33 cellular contexts compared by ENCODE assay signal in the genomic region with DNA sequence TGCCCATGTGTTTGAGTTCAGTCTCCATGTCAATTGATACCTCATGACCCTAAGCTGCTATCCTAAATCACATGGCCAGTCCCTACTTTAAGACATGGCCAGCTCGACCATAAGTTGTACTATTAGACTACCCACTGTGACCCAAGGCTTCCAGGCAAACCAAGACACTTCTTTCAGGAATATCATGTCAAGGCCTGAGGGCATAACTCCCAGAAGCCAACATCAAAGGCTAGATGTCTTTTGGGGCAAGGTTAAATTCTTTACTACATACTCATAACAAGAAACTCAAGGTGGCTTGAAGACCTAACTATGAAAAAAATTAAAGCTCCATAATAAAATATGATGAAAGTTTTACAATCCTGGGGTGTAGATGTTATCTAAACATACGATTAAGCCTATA.
"Had no signal": no experiment of that assay in that cellular context is flagged by ENCODE, and none has a peak within 500 bp of the region (broad histone marks: within the 10 kb centered on the region; RNA-seq: fewer than 3 reads in every experiment).

No MANE protein-coding gene starts in this region.

- H3K4me3 ChIP-seq: ascending aorta, breast epithelium, cardiac muscle cell, colonic mucosa, dorsolateral prefrontal cortex had no signal

- H3K4me3 Mint-ChIP-seq: activated B cell treated with CpG ODN at 0.5 μM for 24 hours; activated CD8-positive, alpha-beta memory T cell treated with anti-CD3 and anti-CD28 coated beads, Interleukin-2, amount 10 ng/mL, durations not matched to agents 7 days and 5 days; activated CD8-positive, alpha-beta T cell treated with anti-CD3 and anti-CD28 coated beads, Interleukin-2, amount 10 ng/mL, durations not matched to agents 7 days and 5 days; activated naive CD4-positive, alpha-beta T cell treated with anti-CD3 and anti-CD28 coated beads, Interleukin-2, amount 10 ng/mL, durations not matched to agents 7 days and 5 days; activated naive CD8-positive, alpha-beta T cell treated with anti-CD3 and anti-CD28 coated beads, Interleukin-2, amount 10 ng/mL, durations not matched to agents 7 days and 5 days; activated T-helper 1 cell treated with anti-CD3 and anti-CD28 coated beads, Interleukin-12 subunit alpha, Interleukin-12 subunit beta, Interleukin-2, Interleukin-4 antibody, amounts not matched to agents 30 ng/mL and 10 ng/mL and 1 ng/mL, durations not matched to agents 14 hours and 24 hours and 36 hours; brain; endodermal cell; T-helper 1 cell treated with Interleukin-12 subunit alpha and Interleukin-12 subunit beta and Interleukin-4 antibody, amounts not matched to agents 30 μg/mL and 1 μg/mL, for 36 hours had no signal

- DNase-seq: activated B cell treated with CpG ODN at 0.5 μM for 24 hours; activated CD4-positive, alpha-beta T cell treated with anti-CD3 and anti-CD28 coated beads for 48 hours; activated CD4-positive, alpha-beta T cell treated with anti-CD3 and anti-CD28 coated beads, Interleukin-2, amount 50 U/mL, for 1 hour; activated CD4-positive, alpha-beta T cell treated with anti-CD3 and anti-CD28 coated beads, Interleukin-2, amount 50 U/mL, for 48 hours; activated CD8-positive, alpha-beta memory T cell treated with anti-CD3 and anti-CD28 coated beads, Interleukin-2, amount 10 ng/mL, durations not matched to agents 7 days and 5 days; activated CD8-positive, alpha-beta memory T cell treated with anti-CD3 and anti-CD28 coated beads, Interleukin-2, amount 50 U/mL, for 4 hours; activated CD8-positive, alpha-beta T cell treated with anti-CD3 and anti-CD28 coated beads, Interleukin-2, amount 10 ng/mL, durations not matched to agents 7 days and 5 days; activated gamma-delta T cell; activated naive CD4-positive, alpha-beta T cell; activated naive CD4-positive, alpha-beta T cell treated with anti-CD3 and anti-CD28 coated beads, Interleukin-2, amount 10 ng/mL, durations not matched to agents 7 days and 5 days; activated naive CD8-positive, alpha-beta T cell treated with anti-CD3 and anti-CD28 coated beads, Interleukin-2, amount 10 ng/mL, durations not matched to agents 7 days and 5 days; activated T-cell treated with anti-CD3 and anti-CD28 coated beads, Interleukin-2, amount 50 U/mL, for 1 hour; activated T-cell treated with anti-CD3 and anti-CD28 coated beads, Interleukin-2, amount 50 U/mL, for 48 hours; central memory CD4-positive, alpha-beta T cell; cerebellar nuclear complex; colonic mucosa; dorsolateral prefrontal cortex; effector memory CD4-positive, alpha-beta T cell; endodermal cell; foreskin fibroblast; head of caudate nucleus; T1000; WERI-Rb-1 had no signal

- H3K27me3 ChIP-seq: ascending aorta, breast epithelium, cardiac muscle cell, colonic mucosa, dorsolateral prefrontal cortex had no signal

- H3K4me1 ChIP-seq: breast epithelium, colonic mucosa had no signal

- H3K4me1 Mint-ChIP-seq: activated B cell treated with CpG ODN at 0.5 μM for 24 hours; activated CD8-positive, alpha-beta memory T cell treated with anti-CD3 and anti-CD28 coated beads, Interleukin-2, amount 10 ng/mL, durations not matched to agents 7 days and 5 days; activated naive CD4-positive, alpha-beta T cell treated with anti-CD3 and anti-CD28 coated beads, Interleukin-2, amount 10 ng/mL, durations not matched to agents 7 days and 5 days; activated naive CD8-positive, alpha-beta T cell treated with anti-CD3 and anti-CD28 coated beads, Interleukin-2, amount 10 ng/mL, durations not matched to agents 7 days and 5 days; endodermal cell had no signal

- H3K9me3 ChIP-seq: ascending aorta, breast epithelium, colonic mucosa had no signal

- H3K27ac ChIP-seq: ascending aorta, breast epithelium, cardiac muscle cell, colonic mucosa, dorsolateral prefrontal cortex, WERI-Rb-1 had no signal

- ATAC-seq: activated CD4-positive, CD25-positive, alpha-beta regulatory T cell treated with anti-CD3 and anti-CD28 coated beads, Interleukin-2, amount 50 U/mL, for 24 hours; activated CD8-positive, alpha-beta memory T cell treated with anti-CD3 and anti-CD28 coated beads, Interleukin-2, amount 10 ng/mL, durations not matched to agents 7 days and 5 days; activated CD8-positive, alpha-beta T cell treated with anti-CD3 and anti-CD28 coated beads, Interleukin-2, amount 10 ng/mL, durations not matched to agents 7 days and 5 days; activated naive CD4-positive, alpha-beta T cell treated with anti-CD3 and anti-CD28 coated beads, Interleukin-2, amount 50 U/mL, for 72 hours; esophagus mucosa had no signal

- H3K9me3 Mint-ChIP-seq: activated naive CD4-positive, alpha-beta T cell treated with anti-CD3 and anti-CD28 coated beads, Interleukin-2, amount 10 ng/mL, durations not matched to agents 7 days and 5 days; activated naive CD8-positive, alpha-beta T cell treated with anti-CD3 and anti-CD28 coated beads, Interleukin-2, amount 10 ng/mL, durations not matched to agents 7 days and 5 days; activated T-helper 1 cell treated with anti-CD3 and anti-CD28 coated beads, Interleukin-12 subunit alpha, Interleukin-12 subunit beta, Interleukin-2, Interleukin-4 antibody, amounts not matched to agents 30 ng/mL and 10 ng/mL and 1 ng/mL, durations not matched to agents 14 hours and 24 hours and 36 hours; activated T-helper 2 cell treated with anti-CD3 and anti-CD28 coated beads, Interferon-gamma antibody, Interleukin-2, Interleukin-4, amounts not matched to agents 10 μg/mL and 5 μg/mL and 100 μg/mL, durations not matched to agents 14 hours and 24 hours and 36 hours; T-helper 1 cell treated with Interleukin-12 subunit alpha and Interleukin-12 subunit beta and Interleukin-4 antibody, amounts not matched to agents 30 μg/mL and 1 μg/mL, for 36 hours had no signal

- H3K36me3 ChIP-seq: ascending aorta, breast epithelium, cardiac muscle cell, colonic mucosa, WERI-Rb-1 had no signal

- H3K36me3 Mint-ChIP-seq: activated CD8-positive, alpha-beta memory T cell treated with anti-CD3 and anti-CD28 coated beads, Interleukin-2, amount 10 ng/mL, durations not matched to agents 7 days and 5 days; activated naive CD4-positive, alpha-beta T cell treated with anti-CD3 and anti-CD28 coated beads, Interleukin-2, amount 10 ng/mL, durations not matched to agents 7 days and 5 days; activated naive CD4-positive, alpha-beta T cell treated with anti-CD3 and anti-CD28 coated beads, Interleukin-2, amount 50 U/mL, for 72 hours; activated naive CD8-positive, alpha-beta T cell treated with anti-CD3 and anti-CD28 coated beads, Interleukin-2, amount 10 ng/mL, durations not matched to agents 7 days and 5 days; brain had no signal

- H3K27ac Mint-ChIP-seq: activated B cell treated with CpG ODN at 0.5 μM for 24 hours; activated CD8-positive, alpha-beta memory T cell treated with anti-CD3 and anti-CD28 coated beads, Interleukin-2, amount 10 ng/mL, durations not matched to agents 7 days and 5 days; activated CD8-positive, alpha-beta T cell treated with anti-CD3 and anti-CD28 coated beads, Interleukin-2, amount 10 ng/mL, durations not matched to agents 7 days and 5 days; activated naive CD4-positive, alpha-beta T cell treated with anti-CD3 and anti-CD28 coated beads, Interleukin-2, amount 10 ng/mL, durations not matched to agents 7 days and 5 days; activated naive CD4-positive, alpha-beta T cell treated with anti-CD3 and anti-CD28 coated beads, Interleukin-2, amount 50 U/mL, for 72 hours; activated naive CD8-positive, alpha-beta T cell treated with anti-CD3 and anti-CD28 coated beads, Interleukin-2, amount 10 ng/mL, durations not matched to agents 7 days and 5 days; activated T-helper 1 cell treated with anti-CD3 and anti-CD28 coated beads, Interleukin-12 subunit alpha, Interleukin-12 subunit beta, Interleukin-2, Interleukin-4 antibody, amounts not matched to agents 30 ng/mL and 10 ng/mL and 1 ng/mL, durations not matched to agents 14 hours and 24 hours and 36 hours; activated T-helper 2 cell treated with anti-CD3 and anti-CD28 coated beads, Interferon-gamma antibody, Interleukin-2, Interleukin-4, amounts not matched to agents 10 μg/mL and 5 μg/mL and 100 μg/mL, durations not matched to agents 14 hours and 24 hours and 36 hours; brain; endodermal cell; T-helper 1 cell treated with Interleukin-12 subunit alpha and Interleukin-12 subunit beta and Interleukin-4 antibody, amounts not matched to agents 30 μg/mL and 1 μg/mL, for 36 hours had no signal
